ENCODE assay signal across 9 cellular contexts in genomic region chr10:3835770-3836169, GRCh38. TPM values are rescaled to one million over a fixed set of nuclear protein-coding genes. Genes with fewer than 3 reads are reported as not detected.
DNase-seq lines count a peak whose midpoint lies in the region; ATAC-seq, FAIRE-seq and TF ChIP-seq lines count a peak whose summit lies in the region.
"Had no signal": no experiment of that assay in that cellular context is flagged by ENCODE, and none has a peak within 500 bp of the region (broad histone marks: within the 10 kb centered on the region; RNA-seq: fewer than 3 reads in every experiment).

No MANE protein-coding gene starts in this region.

- H3K9me2 ChIP-seq in SK-N-SH: no peaks in the 10 kb centered on the region

- no peak overlapping the region for H3K4me3 ChIP-seq in SK-N-SH (ENCODE audit: low read depth in 2 of 2, low read length in 1 of 2)
- no peak overlapping the region for H3K4me3 ChIP-seq in HepG2 (replicated peaks in 1 of 3; ENCODE audit: insufficient read depth in 1 of 3, low read depth in 2 of 3, low read length in 3 of 3)

- DNase-seq in CD4-positive, alpha-beta T cell: no peak
- DNase-seq in SK-N-SH (peak; percentile 37), HepG2 (ENCODE audit: low spot score) (no peak), NOMO-1 treated with DMSO at 0.1 percent for 48 hours (lab: John Stamatoyannopoulos, UW; ENCODE audit: unreplicated experiment) (no peak), NCI-H524 treated with DMSO at 0.1 percent for 48 hours (lab: John Stamatoyannopoulos, UW) (no peak), T-helper 1 cell (no peak), SW 1271 (lab: John Stamatoyannopoulos, UW) (no peak)
- DNase-seq: NCI-H2171 treated with DMSO at 0.1 percent for 48 hours had no signal

- H3K36me3 ChIP-seq in SK-N-SH (replicated peaks in 1 of 2; ENCODE audit: control insufficient read depth in 1 of 2, insufficient read depth in 2 of 2, low read length in 1 of 2) (no peaks in the 10 kb centered on the region), HepG2 (replicated peaks in 1 of 2; ENCODE audit: control insufficient read depth in 1 of 2, insufficient read depth in 2 of 2, low read length in 2 of 2) (no peaks in the 10 kb centered on the region)

- intact Hi-C loops in CD4-positive, alpha-beta T cell (cut with DNase I, micrococcal nuclease): no loop called here
- intact Hi-C loops in HepG2 (cut with micrococcal nuclease; ENCODE audit: unreplicated experiment): no loop called here

- no peaks in the 10 kb centered on the region for H3K36me3 Mint-ChIP-seq in CD4-positive, alpha-beta T cell (ENCODE audit: low read depth)

- no peak for TF ChIP-seq CTCF in CD4-positive, alpha-beta T cell (IDR thresholded peaks at IDR 0.05)
- TF ChIP-seq CTCF in SK-N-SH (IDR thresholded peaks at IDR 0.05): no peak
- TF ChIP-seq CTCF in HepG2 (CRISPR knock-in tag; IDR thresholded peaks at IDR 0.05): no peak

- H3K4me1 Mint-ChIP-seq in CD4-positive, alpha-beta T cell (ENCODE audit: low read depth): peaks cover 7% of the 10 kb centered on the region

- no peak overlapping the region for H3K27ac ChIP-seq in CD4-positive, alpha-beta T cell (ENCODE audit: low read depth, low read length)
- H3K27ac ChIP-seq in SK-N-SH (ENCODE audit: low read depth in 2 of 2, low read length in 1 of 2) (no peak overlapping the region; a peak in 1 of 4 replicates), HepG2 (ENCODE audit: extremely low read length, insufficient read depth, low read length) (no peak overlapping the region)

- H3K9ac ChIP-seq in SK-N-SH: no peak overlapping the region
- peak overlapping the region; percentile 38; the same call in 1 of the 2 replicates for H3K9ac ChIP-seq in HepG2 (ENCODE audit: insufficient read depth, low read depth, low read length)

- no peaks in the 10 kb centered on the region for H3K9me3 Mint-ChIP-seq in CD4-positive, alpha-beta T cell

- FAIRE-seq in HepG2 (lab: Jason Lieb, UNC): no peak

- 61% methylated on average over 6 of the region's 6 CpGs for WGBS in SK-N-SH (ENCODE audit: low lambda C conversion rate)
- WGBS in HepG2 (ENCODE audit: low lambda C conversion rate): 27% methylated on average over 6 of the region's 6 CpGs

- H3K4me1 ChIP-seq in SK-N-SH (ENCODE audit: control insufficient read depth in 1 of 2, insufficient read depth in 2 of 2, low read depth in 1 of 2, low read length in 1 of 2) (peaks cover 7 to 22% of the 10 kb centered on the region in 2 experiments), HepG2 (ENCODE audit: insufficient read depth, low read length) (peaks cover 48% of the 10 kb centered on the region)

- H3K4me2 ChIP-seq in SK-N-SH: no peak overlapping the region
- peak overlapping the region; percentile 52; the same call in 1 of the 2 replicates for H3K4me2 ChIP-seq in HepG2 (ENCODE audit: low read depth, low read length)

- BruUV-seq in HepG2 (replicated peaks; lab: Mats Ljungman, UMichigan): no TSS peak

- in situ Hi-C loops in HepG2 (cut with HindIII; ENCODE audit: extremely low pct_ligation_motif_present, low pct_unique_long_range_greater_than_20kb): no loop called here

- H3K79me2 ChIP-seq in SK-N-SH (ENCODE audit: insufficient read depth) (no peaks in the 10 kb centered on the region), HepG2 (ENCODE audit: insufficient read depth, low read length) (no peaks in the 10 kb centered on the region)

- peak overlapping the region; percentile 3 for H3K4me3 Mint-ChIP-seq in CD4-positive, alpha-beta T cell

- H3K27me3 Mint-ChIP-seq in CD4-positive, alpha-beta T cell: no peaks in the 10 kb centered on the region

- H4K20me1 ChIP-seq in SK-N-SH (ENCODE audit: insufficient read depth) (no peaks in the 10 kb centered on the region), HepG2 (ENCODE audit: insufficient read depth, low read length) (no peaks in the 10 kb centered on the region)

- CTCF ChIA-PET in CD4-positive, alpha-beta T cell (lab: Charles Lee): interaction anchor here (0.7 kb wide), 1 partner anchor 12 kb away, joined by 3 read pairs; no protein-coding TSS in a partner anchor
- CTCF ChIA-PET in SK-N-SH (lab: Yijun Ruan, JAX): interaction anchor here (0.9 to 1.7 kb wide), 3 partner anchors 12 to 155 kb away, joined by 3 to 4 read pairs (median 3); no protein-coding TSS in a partner anchor
- CTCF ChIA-PET in HepG2 (lab: Yijun Ruan, JAX; ENCODE audit: low intra/inter-chr PET ratio, low total read pairs): no interaction called here

- ATAC-seq in CD4-positive, alpha-beta T cell (ENCODE audit: poor library complexity): no peak
- ATAC-seq in GM21423 (IDR thresholded peaks at IDR 0.05; ENCODE audit: unreplicated experiment) (peak; percentile 40), HepG2 (no peak)

- no peak for TF ChIP-seq POLR2A in HepG2 (IDR thresholded peaks at IDR 0.05; ENCODE audit: insufficient read depth in 1 of 2, low read depth in 2 of 2, low read length in 2 of 2)

- POLR2A ChIA-PET in CD4-positive, alpha-beta T cell (lab: Charles Lee): interaction anchor here (1.0 to 7.0 kb wide), 5 partner anchors 15 to 51 kb away, joined by 3 to 47 read pairs (median 4); partner anchors contain the start of gene KLF6
- POLR2A ChIA-PET in SK-N-SH (lab: Yijun Ruan, JAX): no interaction called here
- POLR2A ChIA-PET in HepG2 (lab: Yijun Ruan, JAX): interaction anchor here (1.0 to 2.0 kb wide), 2 partner anchors 26 to 51 kb away, joined by 3 to 6 read pairs; partner anchors contain the start of gene KLF6

- H3F3A ChIP-seq in SK-N-SH (replicated peaks; ENCODE audit: insufficient read depth): peaks cover 10% of the 10 kb centered on the region

- no peaks in the 10 kb centered on the region for H3K27me3 ChIP-seq in CD4-positive, alpha-beta T cell (ENCODE audit: control insufficient read depth, insufficient read depth, low read length)
- no peaks in the 10 kb centered on the region for H3K27me3 ChIP-seq in SK-N-SH (ENCODE audit: insufficient read depth)
- no peaks in the 10 kb centered on the region; a peak in 1 of 5 replicates for H3K27me3 ChIP-seq in HepG2 (ENCODE audit: control insufficient read depth in 1 of 2, insufficient read depth in 2 of 2, low read length in 2 of 2)

- peak overlapping the region; percentile 24; the same call in 1 of the 2 replicates for H2AFZ ChIP-seq in SK-N-SH (ENCODE audit: low read depth)
- peak overlapping the region; percentile 64 for H2AFZ ChIP-seq in HepG2 (ENCODE audit: low read length)

- H3K9me3 ChIP-seq in CD4-positive, alpha-beta T cell (ENCODE audit: control insufficient read depth, low read length): no peaks in the 10 kb centered on the region
- H3K9me3 ChIP-seq in SK-N-SH: no peaks in the 10 kb centered on the region
- H3K9me3 ChIP-seq in HepG2 (ENCODE audit: low read length): no peaks in the 10 kb centered on the region

- H3K27ac Mint-ChIP-seq in CD4-positive, alpha-beta T cell: no peak overlapping the region

- no peak for TF ChIP-seq EP300 in SK-N-SH (IDR thresholded peaks at IDR 0.05; ENCODE audit: borderline replicate concordance in 1 of 2, low read depth in 1 of 2, low read length in 1 of 2)
- no peak for TF ChIP-seq EP300 in HepG2 (IDR thresholded peaks at IDR 0.05; ENCODE audit: low read depth in 2 of 2, low read length in 2 of 2)
- TF ChIP-seq EP300 in HepG2 (CRISPR knock-in tag; IDR thresholded peaks at IDR 0.05; ENCODE audit: borderline replicate concordance): no peak

- TF ChIP-seq RAD21 in SK-N-SH (IDR thresholded peaks at IDR 0.05; ENCODE audit: low read length) (no peak), HepG2 (CRISPR knock-in tag; IDR thresholded peaks at IDR 0.05) (no peak)

TF ChIP-seq in SK-N-SH, 30 proteins besides CTCF, POLR2A, EP300 and RAD21:
- TF ChIP-seq MXI1 (IDR thresholded peaks at IDR 0.05; ENCODE audit: low read depth, low read length) (0 out of 2 replicates have a peak, but pooled peaks have one; percentile 14), JUND (IDR thresholded peaks at IDR 0.05) (no peak)

TF ChIP-seq in HepG2, 621 proteins besides CTCF, POLR2A, EP300 and RAD21:
- TF ChIP-seq SOX5 (CRISPR knock-in tag; IDR thresholded peaks at IDR 0.05; ENCODE audit: borderline replicate concordance) (0 out of 2 replicates have a peak, but pooled peaks have one; percentile 17), SOX13 (IDR thresholded peaks at IDR 0.05) (no peak), SOX13 (CRISPR knock-in tag; conservative IDR thresholded peaks at IDR 0.05 in 1 of 2, IDR thresholded peaks at IDR 0.05 in 1 of 2) (peak in 1 of 2 experiments; percentile 43; a peak in 1 of 4 replicates), ZNF891 (CRISPR knock-in tag; IDR thresholded peaks at IDR 0.05) (no peak), SAP130 (CRISPR knock-in tag; IDR thresholded peaks at IDR 0.05; ENCODE audit: low read depth) (no peak), RBM39 (IDR thresholded peaks at IDR 0.05; ENCODE audit: low read depth, low read length, poor library complexity, severe bottlenecking) (no peak), CBX5 (CRISPR knock-in tag; IDR thresholded peaks at IDR 0.05; ENCODE audit: borderline replicate concordance) (no peak), ZNF644 (CRISPR knock-in tag; IDR thresholded peaks at IDR 0.05; ENCODE audit: low read depth) (no peak)

RNA-seq across cellular contexts. Expression of gene KLF6, which starts 50.8 kb away (rescaled TPM):
- total RNA-seq in CD4-positive, alpha-beta T cell: 100 to 1,000 TPM; 851 to 874 TPM
- polyA plus RNA-seq in SK-N-SH (2012; rRNA removed): 127 and 148 TPM in 2 replicates
- polyA plus RNA-seq in SK-N-SH (2012; cell fraction: cytosol; rRNA removed): 72.3 and 76.2 TPM in 2 replicates
- polyA plus RNA-seq in SK-N-SH (2012; cell fraction: nucleus; rRNA removed): 687 and 844 TPM in 2 replicates
- 13.5 and 27.0 TPM in 2 replicates for total RNA-seq in HepG2 (2016; rRNA removed; fragmentation: Illumina TruSeq; extraction: Trizol)
- 17.4 and 21.1 TPM in 2 replicates for total RNA-seq in HepG2 (2016; cell fraction: cytosol; rRNA removed; fragmentation: Illumina TruSeq; extraction: Trizol; ENCODE audit: low read depth)
- 13.7 and 28.9 TPM in 2 replicates for total RNA-seq in HepG2 (2016; cell fraction: insoluble cytoplasmic fraction; rRNA removed; fragmentation: Illumina TruSeq; extraction: Trizol)
- 23.0 and 29.0 TPM in 2 replicates for total RNA-seq in HepG2 (2016; cell fraction: membrane; rRNA removed; fragmentation: Illumina TruSeq; extraction: Trizol)
- total RNA-seq in HepG2 (2016; cell fraction: nucleus; rRNA removed; fragmentation: Illumina TruSeq; extraction: Trizol): 106 and 113 TPM in 2 replicates
- 71.9 and 75.4 TPM in 2 replicates for polyA plus RNA-seq in HepG2 (2011; rRNA removed)
- 35.6 and 36.3 TPM in 2 replicates for polyA plus RNA-seq in HepG2 (2011; cell fraction: cytosol; rRNA removed)
- polyA plus RNA-seq in HepG2 (2011; cell fraction: nucleus; rRNA removed): 201 and 233 TPM in 2 replicates
- polyA plus RNA-seq in HepG2 (2012): 28.6 and 64.6 TPM in 2 replicates
- polyA plus RNA-seq in HepG2 (2016; cell fraction: cytosol; fragmentation: Illumina TruSeq; extraction: Trizol; ENCODE audit: low read depth): 2.8 and 3.6 TPM in 2 replicates
- 25.4 and 29.8 TPM in 2 replicates for polyA plus RNA-seq in HepG2 (2016; cell fraction: insoluble cytoplasmic fraction; fragmentation: Illumina TruSeq; extraction: Trizol; ENCODE audit: low read depth)
- 11.0 and 14.7 TPM in 2 replicates for polyA plus RNA-seq in HepG2 (2016; cell fraction: membrane; fragmentation: Illumina TruSeq; extraction: Trizol; ENCODE audit: low read depth)
- polyA plus RNA-seq in HepG2 (2016; cell fraction: nucleus; fragmentation: Illumina TruSeq; extraction: Trizol; ENCODE audit: insufficient read depth, low read depth): 165 and 176 TPM in 2 replicates
- 46.3 and 318 TPM in 2 replicates for polyA minus RNA-seq in HepG2 (2011; rRNA and poly(A)+ RNA removed; ENCODE audit: low replicate concordance)
- 50.8 and 67.4 TPM in 2 replicates for polyA minus RNA-seq in HepG2 (2011; cell fraction: cytosol; rRNA and poly(A)+ RNA removed)
- 544 and 615 TPM in 2 replicates for polyA minus RNA-seq in HepG2 (2011; cell fraction: nucleus; rRNA and poly(A)+ RNA removed)

Comparison
In these comparisons a context has a peak if more than half of its experiments do, and no peak if none do; other contexts are left out.
1. RNA of gene KLF6, which starts 50.8 kb away (total RNA-seq): 851 to 874 TPM in CD4-positive, alpha-beta T cell; 13.5 to 113 TPM in HepG2; every median in the first group is over 4 times any median in the second.